8 cellular contexts compared by ENCODE assay signal in the genomic region with DNA sequence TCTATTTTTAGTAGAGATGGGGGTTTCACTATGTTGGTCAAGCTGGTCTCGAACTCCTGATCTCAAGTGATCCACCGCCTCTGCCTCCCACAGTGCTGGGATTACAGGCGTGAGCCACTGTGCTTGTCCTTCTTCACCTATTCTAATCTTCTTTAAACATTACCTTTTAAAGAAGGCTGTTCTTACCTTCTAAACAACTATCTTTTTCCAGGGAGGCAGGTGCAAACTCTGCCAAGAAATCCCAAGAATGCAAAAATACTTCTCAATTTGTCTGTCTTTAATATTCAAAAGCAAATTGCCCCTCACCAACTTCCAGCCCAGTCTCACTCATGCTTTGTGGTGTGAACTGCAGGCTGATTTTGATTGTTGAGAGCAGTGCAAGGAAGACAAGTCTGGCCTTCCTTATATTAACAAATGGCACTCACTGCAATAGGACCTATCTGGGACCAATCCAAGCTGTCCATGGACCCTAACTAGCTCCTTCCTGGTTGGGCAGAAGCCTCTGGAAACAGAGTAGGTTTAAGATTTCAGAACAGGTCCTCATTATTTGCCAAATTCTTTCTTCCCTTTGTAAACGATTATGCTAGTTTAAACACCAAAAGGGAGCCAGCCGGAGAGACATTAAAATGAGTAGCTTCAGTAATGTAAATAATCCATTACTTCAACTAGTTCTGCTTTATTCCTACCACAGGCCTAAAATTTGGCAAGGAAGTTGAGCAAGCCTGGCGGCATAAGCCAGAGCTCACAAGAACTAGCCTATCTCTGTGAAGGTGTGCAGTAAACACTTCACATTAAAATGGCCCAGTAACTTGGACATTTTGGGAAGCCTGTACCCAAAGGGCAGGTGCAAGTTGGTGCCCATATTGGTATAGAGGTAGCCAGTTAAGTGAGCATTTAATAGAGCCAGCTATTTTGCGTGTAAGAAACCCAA. TPM values are rescaled to one million over a fixed set of nuclear protein-coding genes. Genes with fewer than 3 reads are reported as not detected.
A peak's percentile ranks its signal among the peaks of the same experiment; 100 is the strongest.
DNase-seq lines count a peak whose midpoint lies in the region; ATAC-seq and TF ChIP-seq lines count a peak whose summit lies in the region.

No MANE protein-coding gene starts in this region.

- intact Hi-C loops in Panc1 (cut with micrococcal nuclease; ENCODE audit: unreplicated experiment): no loop called here

- H3K9me3 Mint-ChIP-seq in activated CD4-positive, alpha-beta T cell treated with anti-CD3 and anti-CD28 coated beads, Interleukin-2, amount 10 ng/mL, durations not matched to agents 7 days and 5 days: no peaks in the 10 kb centered on the region

- peak overlapping the region; percentile 99 for H3K27ac Mint-ChIP-seq in activated CD4-positive, alpha-beta T cell treated with anti-CD3 and anti-CD28 coated beads, Interleukin-2, amount 10 ng/mL, durations not matched to agents 7 days and 5 days

- H3K4me3 Mint-ChIP-seq in activated CD4-positive, alpha-beta T cell treated with anti-CD3 and anti-CD28 coated beads, Interleukin-2, amount 10 ng/mL, durations not matched to agents 7 days and 5 days: peak overlapping the region; percentile 96

- H3K36me3 Mint-ChIP-seq in activated CD4-positive, alpha-beta T cell treated with anti-CD3 and anti-CD28 coated beads, Interleukin-2, amount 10 ng/mL, durations not matched to agents 7 days and 5 days (ENCODE audit: low read depth): peaks cover 21% of the 10 kb centered on the region

- POLR2A ChIA-PET in activated CD4-positive, alpha-beta T cell treated with anti-CD3 and anti-CD28 coated beads, Interleukin-2, amount 10 ng/mL, durations not matched to agents 7 days and 5 days (lab: Charles Lee): interaction anchor here (0.6 to 2.2 kb wide), 6 partner anchors 19 to 337 kb away, joined by 3 to 12 read pairs (median 6); a partner anchor contains a TSS
- POLR2A ChIA-PET in Panc1 (lab: Charles Lee): no interaction called here

- ATAC-seq in Panc1 (no peak), GM18502 (IDR thresholded peaks at IDR 0.05; ENCODE audit: poor library complexity, unreplicated experiment) (no peak)

- H3K4me1 Mint-ChIP-seq in activated CD4-positive, alpha-beta T cell treated with anti-CD3 and anti-CD28 coated beads, Interleukin-2, amount 10 ng/mL, durations not matched to agents 7 days and 5 days: peaks cover 22% of the 10 kb centered on the region

- H3K27me3 ChIP-seq in Panc1 (ENCODE audit: control insufficient read depth, insufficient read depth, low read length) (no peaks in the 10 kb centered on the region), muscle layer of colon (ENCODE audit: control insufficient read depth in 1 of 2, insufficient read depth in 2 of 2, low read length in 2 of 2) (no peaks in the 10 kb centered on the region)

- in situ Hi-C loops in Panc1 (cut with HindIII; ENCODE audit: low pct_unique_long_range_greater_than_20kb, low sequenced_read_pairs): no loop called here

- H3K9me3 ChIP-seq in Panc1 (ENCODE audit: control insufficient read depth, insufficient read depth, low read depth, low read length) (no peaks in the 10 kb centered on the region), muscle layer of colon (ENCODE audit: low read length) (no peaks in the 10 kb centered on the region)

- CTCF ChIA-PET in activated CD4-positive, alpha-beta T cell treated with anti-CD3 and anti-CD28 coated beads, Interleukin-2, amount 10 ng/mL, durations not matched to agents 7 days and 5 days (lab: Charles Lee): interaction anchor here (0.6 to 3.6 kb wide), 18 partner anchors 9 to 856 kb away, joined by 3 to 54 read pairs (median 8); a partner anchor contains a TSS
- CTCF ChIA-PET in Panc1 (lab: Charles Lee): no interaction called here

- no peaks in the 10 kb centered on the region for H3K27me3 Mint-ChIP-seq in activated CD4-positive, alpha-beta T cell treated with anti-CD3 and anti-CD28 coated beads, Interleukin-2, amount 10 ng/mL, durations not matched to agents 7 days and 5 days

- DNase-seq in activated CD4-positive, alpha-beta T cell treated with anti-CD3 and anti-CD28 coated beads, Interleukin-2, amount 10 ng/mL, durations not matched to agents 7 days and 5 days: peak; percentile 15
- no peak for DNase-seq in activated CD4-positive, alpha-beta T cell treated with anti-CD3 and anti-CD28 coated beads for 1 hour
- DNase-seq in Panc1 (ENCODE audit: low read depth, low spot score) (no peak), coronary artery (ENCODE audit: low spot score) (no peak), COLO829 (ENCODE audit: low spot score) (no peak)
- DNase-seq in stimulated activated naive CD4-positive, alpha-beta T cell treated with Interleukin-2 at 50 U/mL for 16 hours (lab: John Stamatoyannopoulos, UW): no peak

- peak overlapping the region; percentile 92 for H3K27ac ChIP-seq in Panc1 (ENCODE audit: low read length)
- H3K27ac ChIP-seq in coronary artery: peak overlapping the region; percentile 93 to 99
- peak overlapping the region; percentile 94 for H3K27ac ChIP-seq in muscle layer of colon (ENCODE audit: low read depth, low read length)

- peak overlapping the region; percentile 85 to 95 for H3K4me3 ChIP-seq in Panc1 (ENCODE audit: low read depth in 2 of 2, low read length in 2 of 2)
- peak overlapping the region; percentile 96 for H3K4me3 ChIP-seq in coronary artery
- H3K4me3 ChIP-seq in muscle layer of colon (ENCODE audit: low read depth in 1 of 2, low read length in 2 of 2): peak overlapping the region; percentile 93 to 95

- peak overlapping the region; percentile 98 for H3K9ac ChIP-seq in muscle layer of colon (ENCODE audit: low read length)

- no peaks in the 10 kb centered on the region for H3K36me3 ChIP-seq in Panc1 (ENCODE audit: control insufficient read depth, insufficient read depth, low read length)
- peaks cover 5% of the 10 kb centered on the region for H3K36me3 ChIP-seq in muscle layer of colon (ENCODE audit: insufficient read depth, low read length)

- H3K4me1 ChIP-seq in Panc1 (ENCODE audit: control insufficient read depth, insufficient read depth, low read length) (peaks cover 8% of the 10 kb centered on the region), muscle layer of colon (ENCODE audit: insufficient read depth, low read length) (peaks cover 19% of the 10 kb centered on the region)

- TF ChIP-seq CTCF in Panc1 (IDR thresholded peaks at IDR 0.05): no peak
- TF ChIP-seq CTCF in coronary artery (IDR thresholded peaks at IDR 0.05): no peak

- BruUV-seq in Panc1 (replicated peaks; lab: Mats Ljungman, UMichigan): TSS peak; percentile 90

RNA-seq across cellular contexts. Expression of a gene that starts 1.6 kb away (rescaled TPM):
- 10 to 100 TPM; 48.6 to 63.6 TPM for total RNA-seq in activated CD4-positive, alpha-beta T cell treated with anti-CD3 and anti-CD28 coated beads, Interleukin-2, amount 10 ng/mL, durations not matched to agents 7 days and 5 days
- total RNA-seq in Panc1 (2021; ENCODE audit: unreplicated experiment): 59.6 TPM
- 68.0 TPM for polyA plus RNA-seq in Panc1 (2012; ENCODE audit: insufficient read length)

RNA-seq across cellular contexts. Expression of a gene that starts 15.6 kb away (rescaled TPM):
- 1 to 10 TPM; 4.0 to 5.0 TPM for total RNA-seq in activated CD4-positive, alpha-beta T cell treated with anti-CD3 and anti-CD28 coated beads, Interleukin-2, amount 10 ng/mL, durations not matched to agents 7 days and 5 days
- total RNA-seq in Panc1 (2021; ENCODE audit: unreplicated experiment): 3.7 TPM
- polyA plus RNA-seq in Panc1 (2012; ENCODE audit: insufficient read length): not detected
